In the genomic region with DNA sequence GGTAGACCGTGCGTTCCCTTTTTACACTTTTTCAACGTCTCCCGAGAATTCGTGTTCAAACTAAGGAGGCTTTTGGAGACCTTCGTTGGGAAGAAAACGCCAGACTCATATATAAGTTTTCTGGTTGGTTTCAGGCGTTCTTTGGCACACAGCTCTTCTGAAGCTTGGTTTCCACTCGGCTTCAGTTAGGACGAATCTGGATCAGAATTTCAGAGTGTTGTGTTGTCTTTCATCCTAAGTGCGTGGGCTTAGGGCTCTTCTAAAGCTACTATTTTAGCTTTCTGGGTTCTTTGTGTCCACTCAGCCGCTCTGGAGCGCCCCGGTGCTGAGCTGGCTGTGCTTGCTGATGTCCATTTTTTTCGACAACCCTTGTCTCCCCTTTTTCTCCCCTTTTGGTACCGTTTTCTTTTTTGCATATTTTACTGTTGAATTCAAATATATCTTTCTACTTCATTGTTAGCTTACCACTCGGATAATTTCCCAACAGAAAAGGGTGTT, we compare ENCODE assay signal across 8 cellular contexts. TPM values are rescaled to one million over a fixed set of nuclear protein-coding genes. Genes with fewer than 3 reads are reported as not detected.
DNase-seq lines count a peak whose midpoint lies in the region; ATAC-seq and TF ChIP-seq lines count a peak whose summit lies in the region.

No MANE protein-coding gene starts in this region.

- H3K27ac ChIP-seq in CD8-positive, alpha-beta T cell (ENCODE audit: low read depth, low read length): peak overlapping the region; percentile 99

- peaks cover 56% of the 10 kb centered on the region for H3K4me1 Mint-ChIP-seq in CD8-positive, alpha-beta T cell (ENCODE audit: low read depth)
- peaks cover 49 to 52% of the 10 kb centered on the region in 2 donors for H3K4me1 Mint-ChIP-seq in effector memory CD8-positive, alpha-beta T cell (ENCODE audit: low read depth in 2 of 2)
- peaks cover 42 to 56% (median 53%) of the 10 kb centered on the region in 4 donors for H3K4me1 Mint-ChIP-seq in naive thymus-derived CD8-positive, alpha-beta T cell

- H3K27ac Mint-ChIP-seq in CD8-positive, alpha-beta T cell: peak overlapping the region; percentile 92
- peak overlapping the region; percentile 88 to 99 for H3K27ac Mint-ChIP-seq in effector memory CD8-positive, alpha-beta T cell
- peak overlapping the region; percentile 84 to 99 (median 93) for H3K27ac Mint-ChIP-seq in naive thymus-derived CD8-positive, alpha-beta T cell

- peak overlapping the region; percentile 100 for H3K4me3 ChIP-seq in CD8-positive, alpha-beta T cell (ENCODE audit: low read depth, low read length)
- H3K4me3 ChIP-seq in NT2/D1 (ENCODE audit: insufficient read length, low read depth): peak overlapping the region; percentile 98

- H3K36me3 Mint-ChIP-seq in CD8-positive, alpha-beta T cell: peaks cover 54% of the 10 kb centered on the region
- H3K36me3 Mint-ChIP-seq in effector memory CD8-positive, alpha-beta T cell (ENCODE audit: insufficient read depth): peaks cover 68% of the 10 kb centered on the region
- H3K36me3 Mint-ChIP-seq in naive thymus-derived CD8-positive, alpha-beta T cell: peaks cover 8 to 50% (median 9%) of the 10 kb centered on the region in 3 donors

- no peaks in the 10 kb centered on the region for H3K27me3 Mint-ChIP-seq in CD8-positive, alpha-beta T cell (ENCODE audit: low read depth)
- H3K27me3 Mint-ChIP-seq in effector memory CD8-positive, alpha-beta T cell: no peaks in the 10 kb centered on the region
- no peaks in the 10 kb centered on the region for H3K27me3 Mint-ChIP-seq in naive thymus-derived CD8-positive, alpha-beta T cell

- no peak for DNase-seq in CD8-positive, alpha-beta T cell
- DNase-seq in NT2/D1 (ENCODE audit: low read depth, low spot score) (no peak), germinal center (ENCODE audit: low spot score) (no peak), mucosa of gallbladder (ENCODE audit: low spot score) (no peak), retina (no peak)
- DNase-seq in effector memory CD8-positive, alpha-beta T cell: no peak
- no peak for DNase-seq in naive thymus-derived CD8-positive, alpha-beta T cell

- H3K9me3 Mint-ChIP-seq in CD8-positive, alpha-beta T cell: peaks cover 2% of the 10 kb centered on the region
- peaks cover 0 to 2% of the 10 kb centered on the region in 2 donors for H3K9me3 Mint-ChIP-seq in effector memory CD8-positive, alpha-beta T cell
- peaks cover 0 to 5% (median 0%) of the 10 kb centered on the region in 9 donors for H3K9me3 Mint-ChIP-seq in naive thymus-derived CD8-positive, alpha-beta T cell

- peaks cover 43% of the 10 kb centered on the region for H3K4me1 ChIP-seq in CD8-positive, alpha-beta T cell (ENCODE audit: insufficient read depth, low read length)
- H3K4me1 ChIP-seq in NT2/D1 (ENCODE audit: insufficient read depth, insufficient read length): peaks cover 8% of the 10 kb centered on the region

- no peaks in the 10 kb centered on the region for H3K27me3 ChIP-seq in CD8-positive, alpha-beta T cell (ENCODE audit: insufficient read depth, low read length)
- no peaks in the 10 kb centered on the region for H3K27me3 ChIP-seq in NT2/D1 (ENCODE audit: insufficient read depth, insufficient read length)

- no peaks in the 10 kb centered on the region for H3K9me3 ChIP-seq in CD8-positive, alpha-beta T cell (ENCODE audit: low read length)
- H3K9me3 ChIP-seq in NT2/D1 (ENCODE audit: insufficient read depth, low read length): no peaks in the 10 kb centered on the region

- intact Hi-C loops in CD8-positive, alpha-beta T cell (cut with DNase I, micrococcal nuclease): loop anchor here in 1 of 2 experiments (2.0 kb wide), 1 partner anchor 15 kb away; no protein-coding TSS in a partner anchor

- no peak for ATAC-seq in CD8-positive, alpha-beta T cell
- ATAC-seq in effector memory CD8-positive, alpha-beta T cell (replicated peaks): no peak
- no peak for ATAC-seq in naive thymus-derived CD8-positive, alpha-beta T cell
- ATAC-seq in HG02759 (IDR thresholded peaks at IDR 0.05; ENCODE audit: unreplicated experiment): no peak

- no peak for TF ChIP-seq CTCF in CD8-positive, alpha-beta T cell (IDR thresholded peaks at IDR 0.05)

- H3K4me3 Mint-ChIP-seq in CD8-positive, alpha-beta T cell: peak overlapping the region; percentile 89
- peak overlapping the region; percentile 89 to 98 for H3K4me3 Mint-ChIP-seq in effector memory CD8-positive, alpha-beta T cell
- peak overlapping the region; percentile 81 to 97 (median 92) for H3K4me3 Mint-ChIP-seq in naive thymus-derived CD8-positive, alpha-beta T cell

- H3K36me3 ChIP-seq in CD8-positive, alpha-beta T cell (ENCODE audit: insufficient read depth, low read length): peaks cover 13% of the 10 kb centered on the region
- peaks cover 66% of the 10 kb centered on the region for H3K36me3 ChIP-seq in NT2/D1 (ENCODE audit: insufficient read depth, insufficient read length, low read length)

- peak overlapping the region; percentile 100 for H3K9ac ChIP-seq in NT2/D1 (ENCODE audit: insufficient read length, low read depth)

- CTCF ChIA-PET in CD8-positive, alpha-beta T cell (lab: Charles Lee): interaction anchor here (1.3 to 1.5 kb wide), 2 partner anchors 10 to 15 kb away, joined by 3 read pairs; no protein-coding TSS in a partner anchor

- POLR2A ChIA-PET in CD8-positive, alpha-beta T cell (lab: Charles Lee): interaction anchor here (0.5 to 3.1 kb wide), 10 partner anchors 14 to 158 kb away, joined by 3 to 36 read pairs (median 4); a partner anchor contains a TSS
- POLR2A ChIA-PET in naive thymus-derived CD8-positive, alpha-beta T cell (lab: Charles Lee): interaction anchor here (0.6 to 5.5 kb wide), 12 partner anchors 9 to 789 kb away, joined by 3 to 128 read pairs (median 4); a partner anchor contains a TSS

RNA-seq across cellular contexts. Expression of a gene that starts 1.1 kb away (rescaled TPM):
- 1,000 to 10,000 TPM; 1,249 to 1,283 TPM for total RNA-seq in CD8-positive, alpha-beta T cell
- total RNA-seq in naive thymus-derived CD8-positive, alpha-beta T cell: 100 to 1,000 TPM; 927 to 965 TPM
- 100 to 1,000 TPM in 1 of 3 donors, 10 to 100 TPM in 2; 25.5 to 110 (median 62.4) TPM for polyA plus RNA-seq in naive thymus-derived CD8-positive, alpha-beta T cell
- total RNA-seq in mucosa of gallbladder: 677 TPM

RNA-seq across cellular contexts. Expression of a gene that starts 23.5 kb away (rescaled TPM):
- 10 to 100 TPM; 70.3 to 71.5 TPM for total RNA-seq in CD8-positive, alpha-beta T cell
- 100 to 1,000 TPM; 121 to 137 TPM for total RNA-seq in naive thymus-derived CD8-positive, alpha-beta T cell
- 100 to 1,000 TPM; 230 to 301 (median 288) TPM for polyA plus RNA-seq in naive thymus-derived CD8-positive, alpha-beta T cell
- 273 TPM for total RNA-seq in mucosa of gallbladder

RNA-seq across cellular contexts. Expression of a gene that starts 33.5 kb away (rescaled TPM):
- total RNA-seq in CD8-positive, alpha-beta T cell: under 1 TPM; 0.53 to 0.65 TPM
- total RNA-seq in naive thymus-derived CD8-positive, alpha-beta T cell: 1 to 10 TPM in 1 of 2 experiments, under 1 TPM in 1; 0.81 to 1.2 TPM
- under 1 TPM in 1 of 3 donors, not detected in 2; 0.06 TPM for polyA plus RNA-seq in naive thymus-derived CD8-positive, alpha-beta T cell
- 0.52 TPM for total RNA-seq in mucosa of gallbladder

RNA-seq across cellular contexts. Expression of a gene that starts 33.8 kb away (rescaled TPM):
- total RNA-seq in CD8-positive, alpha-beta T cell: not detected
- total RNA-seq in naive thymus-derived CD8-positive, alpha-beta T cell: not detected
- polyA plus RNA-seq in naive thymus-derived CD8-positive, alpha-beta T cell: under 1 TPM in 1 of 3 donors, not detected in 2; 0.99 TPM
- 1.8 TPM for total RNA-seq in mucosa of gallbladder

RNA-seq across cellular contexts. Expression of a gene that starts 44.7 kb away (rescaled TPM):
- total RNA-seq in CD8-positive, alpha-beta T cell: not detected
- not detected for total RNA-seq in naive thymus-derived CD8-positive, alpha-beta T cell
- not detected for polyA plus RNA-seq in naive thymus-derived CD8-positive, alpha-beta T cell
- 0.49 TPM for total RNA-seq in mucosa of gallbladder
